ENCODE assay signal across 25 cellular contexts in genomic region chr9:105118646-105119045, GRCh38.
DNase-seq lines count a peak whose midpoint lies in the region; TF ChIP-seq lines count a peak whose summit lies in the region.
"Had no signal": no experiment of that assay in that cellular context is flagged by ENCODE, and none has a peak within 500 bp of the region (broad histone marks: within the 10 kb centered on the region; RNA-seq: fewer than 3 reads in every experiment).

No MANE protein-coding gene starts in this region.

- no peaks in the 10 kb centered on the region for H3K27me3 ChIP-seq in sigmoid colon
- H3K27me3 ChIP-seq in effector memory CD4-positive, alpha-beta T cell (replicated peaks; ENCODE audit: control insufficient read depth, insufficient read depth, low read length, poor library complexity, severe bottlenecking), result no peaks in the 10 kb centered on the region
- H3K27me3 ChIP-seq: left lung, Peyer's patch had no signal

- TF ChIP-seq CTCF in sigmoid colon (IDR thresholded peaks at IDR 0.05), result no peak

- intact Hi-C loops in sigmoid colon (cut with DNase I), result no loop called here

- no peaks in the 10 kb centered on the region for H3K9me3 ChIP-seq in sigmoid colon
- H3K9me3 ChIP-seq in effector memory CD4-positive, alpha-beta T cell (ENCODE audit: control insufficient read depth, low read length), result no peaks in the 10 kb centered on the region
- H3K9me3 ChIP-seq: left lung, Peyer's patch had no signal

- H3K36me3 ChIP-seq in sigmoid colon, result no peaks in the 10 kb centered on the region
- H3K36me3 ChIP-seq in effector memory CD4-positive, alpha-beta T cell (ENCODE audit: control insufficient read depth, insufficient read depth, low read length), result no peaks in the 10 kb centered on the region
- H3K36me3 ChIP-seq: left lung, Peyer's patch had no signal

- 26 to 66% methylated on average over 5 of the region's 5 CpGs for WGBS in sigmoid colon, 2 donors

- H3K4me3 ChIP-seq in sigmoid colon, result no peak overlapping the region
- no peak overlapping the region for H3K4me3 ChIP-seq in effector memory CD4-positive, alpha-beta T cell (ENCODE audit: insufficient read depth, low read depth, low read length, poor library complexity, severe bottlenecking)
- H3K4me3 ChIP-seq: coronary artery, left lung, Peyer's patch had no signal

- no peak for TF ChIP-seq POLR2A in sigmoid colon (IDR thresholded peaks at IDR 0.05)

- H3K4me1 ChIP-seq in sigmoid colon, result peaks cover 0 to 42% (median 35%) of the 10 kb centered on the region in 4 donors
- H3K4me1 ChIP-seq in effector memory CD4-positive, alpha-beta T cell (ENCODE audit: control insufficient read depth, insufficient read depth, low read length, poor library complexity, severe bottlenecking), result peaks cover 19% of the 10 kb centered on the region
- H3K4me1 ChIP-seq: Peyer's patch had no signal

- no peak for TF ChIP-seq EP300 in sigmoid colon (IDR thresholded peaks at IDR 0.05)

- H3K27ac ChIP-seq in sigmoid colon, result peak overlapping the region in 3 of 4 donors; percentile 56 to 65 (median 58)
- no peak overlapping the region for H3K27ac ChIP-seq in effector memory CD4-positive, alpha-beta T cell (ENCODE audit: insufficient read depth, low read length, poor library complexity, severe bottlenecking)
- H3K27ac ChIP-seq: 22Rv1, coronary artery, left lung, Peyer's patch had no signal

- DNase-seq in DMS53 (lab: John Stamatoyannopoulos, UW), result peak; percentile 2
- DNase-seq in DMS53 treated with DMSO at 0.1 percent for 48 hours (lab: John Stamatoyannopoulos, UW; ENCODE audit: unreplicated experiment), result no peak
- DNase-seq in astrocyte of the hippocampus (ENCODE audit: low read depth, low spot score), result peak; percentile 31
- DNase-seq in kidney tubule cell (ENCODE audit: low spot score), result peak; percentile 78
- no peak for DNase-seq in sigmoid colon
- DNase-seq in stimulated activated naive CD4-positive, alpha-beta T cell treated with Interleukin-2 at 50 U/mL for 16 hours (lab: John Stamatoyannopoulos, UW), result no peak
- DNase-seq in effector memory CD4-positive, alpha-beta T cell, result no peak
- DNase-seq in activated CD4-positive, alpha-beta T cell treated with anti-CD3 and anti-CD28 coated beads for 48 hours, result no peak
- DNase-seq: activated CD4-positive, alpha-beta T cell treated with anti-CD3 and anti-CD28 coated beads, Interleukin-2, amount 50 U/mL, for 4 hours; activated CD8-positive, alpha-beta memory T cell treated with anti-CD3 and anti-CD28 coated beads, Interleukin-2, amount 50 U/mL, for 4 hours; activated effector memory CD4-positive, alpha-beta T cell treated with Interleukin-2 at 50 U/mL for 16 hours; activated naive CD8-positive, alpha-beta T cell treated with anti-CD3 and anti-CD28 coated beads, Interleukin-2, amount 50 U/mL, for 24 hours; CD4-positive, alpha-beta T cell; DMS153; GDM1; Karpas-422; left lung; natural killer cell; NCI-H1417 treated with DMSO at 0.1 percent for 48 hours; NCI-H510A; Peyer's patch; stimulated activated naive B cell treated with anti-CD40 and anti-IgM and Interleukin-4, amounts not matched to agents 10 μg/mL and 1 μg/mL and 100 μg/mL, for 72 hours; T-cell had no signal

Comparison
In these comparisons a context has a peak if more than half of its experiments do, and no peak if none do; other contexts are left out.
1. DNase-seq: peak in DMS53 (single experiment), astrocyte of the hippocampus (single experiment) and kidney tubule cell (single experiment); none in DMS53 treated with DMSO at 0.1 percent for 48 hours (single experiment), sigmoid colon (single experiment), stimulated activated naive CD4-positive, alpha-beta T cell treated with Interleukin-2 at 50 U/mL for 16 hours (single experiment), effector memory CD4-positive, alpha-beta T cell (0 of 3) and activated CD4-positive, alpha-beta T cell treated with anti-CD3 and anti-CD28 coated beads for 48 hours (single experiment).